ENCODE assay signal across 28 cellular contexts in genomic region chr3:170405101-170405500, GRCh38. TPM values are rescaled to one million over a fixed set of nuclear protein-coding genes. Genes with fewer than 3 reads are reported as not detected.
DNase-seq lines count a peak whose midpoint lies in the region; ATAC-seq lines count a peak whose summit lies in the region.
"Had no signal": no experiment of that assay in that cellular context is flagged by ENCODE, and none has a peak within 500 bp of the region (broad histone marks: within the 10 kb centered on the region; RNA-seq: fewer than 3 reads in every experiment).

No MANE protein-coding gene starts in this region.

- no peak overlapping the region for H4K91ac ChIP-seq in trophoblast cell (ENCODE audit: low read depth, low read length)

- H3K9me3 ChIP-seq in trophoblast cell (ENCODE audit: insufficient read depth, low read depth, low read length): no peaks in the 10 kb centered on the region
- H3K9me3 ChIP-seq: A549, BE2C, BLaER1, Caco-2 had no signal

- no peaks in the 10 kb centered on the region for H3K27me3 ChIP-seq in trophoblast cell (ENCODE audit: insufficient read depth, low read length)
- H3K27me3 ChIP-seq: BE2C; BLaER1; BLaER1 treated with 17β-estradiol and CSF1 and Interleukin-3, amounts not matched to agents 10 nM and 100 nM had no signal

- H3K9ac ChIP-seq in trophoblast cell (ENCODE audit: low read length): no peak overlapping the region
- H3K9ac ChIP-seq: BLaER1; BLaER1 treated with 17β-estradiol and CSF1 and Interleukin-3, amounts not matched to agents 10 nM and 100 nM had no signal

- H3K4me1 ChIP-seq in trophoblast cell (ENCODE audit: control insufficient read depth in 1 of 2, insufficient read depth in 2 of 2, low read length in 2 of 2): no peaks in the 10 kb centered on the region
- H3K4me1 ChIP-seq: BE2C, Caco-2 had no signal

- H3K27ac ChIP-seq in trophoblast cell (ENCODE audit: low read depth, low read length): no peak overlapping the region
- H3K27ac ChIP-seq: 22Rv1; A549; BLaER1; BLaER1 treated with 17β-estradiol and CSF1 and Interleukin-3, amounts not matched to agents 10 nM and 100 nM; C4-2B had no signal

- H3K18ac ChIP-seq in trophoblast cell (ENCODE audit: low read length): no peak overlapping the region

- H3K79me2 ChIP-seq in trophoblast cell (ENCODE audit: control insufficient read depth, insufficient read depth, low read length, poor library complexity): no peaks in the 10 kb centered on the region

- no peak for ATAC-seq in HG03565 (IDR thresholded peaks at IDR 0.05; ENCODE audit: unreplicated experiment)
- ATAC-seq: A549; CD8-positive, alpha-beta T cell had no signal

- no peak overlapping the region for H3K4ac ChIP-seq in trophoblast cell (ENCODE audit: low read depth, low read length)

- no peak overlapping the region for H3K4me3 ChIP-seq in trophoblast cell (ENCODE audit: low read depth, low read length)
- H3K4me3 ChIP-seq: A549; BLaER1; BLaER1 treated with 17β-estradiol and CSF1 and Interleukin-3, amounts not matched to agents 10 nM and 100 nM had no signal

- H2AK5ac ChIP-seq in trophoblast cell (ENCODE audit: low read length): no peak overlapping the region

- H3K23ac ChIP-seq in trophoblast cell (ENCODE audit: low read length): no peak overlapping the region

- peak; percentile 54 to 79 for DNase-seq in trophoblast cell
- DNase-seq: 8988T; ACHN; AML-193; BE2C; C1 segment of cervical spinal cord; Caco-2; Calu3; CD4-positive, alpha-beta memory T cell; CD4-positive, alpha-beta T cell; CD4-positive, CD25-positive, alpha-beta regulatory T cell; CD8-positive, alpha-beta memory T cell; CD8-positive, alpha-beta T cell; COR-L47; DMS 273 treated with DMSO at 0.1 percent for 48 hours; DMS153; DMS53; DMS79; DMS79 treated with DMSO at 0.1 percent for 48 hours; DND-41; EL had no signal

- no peaks in the 10 kb centered on the region for H3K79me1 ChIP-seq in trophoblast cell (ENCODE audit: low read length)

- no peak overlapping the region for H3K14ac ChIP-seq in trophoblast cell (ENCODE audit: low read length)

- no peak overlapping the region for H2BK120ac ChIP-seq in trophoblast cell (ENCODE audit: insufficient read depth, low read length, poor library complexity)

- H4K8ac ChIP-seq in trophoblast cell (ENCODE audit: low read depth, low read length): no peak overlapping the region

- no peak overlapping the region for H2BK12ac ChIP-seq in trophoblast cell (ENCODE audit: low read length)

- no peak overlapping the region for H4K12ac ChIP-seq in trophoblast cell (ENCODE audit: low read depth, low read length)

- H3K4me2 ChIP-seq in trophoblast cell (ENCODE audit: low read length): no peak overlapping the region
- H3K4me2 ChIP-seq: A549; BLaER1; BLaER1 treated with 17β-estradiol and CSF1 and Interleukin-3, amounts not matched to agents 10 nM and 100 nM had no signal

- no peak overlapping the region for H2BK5ac ChIP-seq in trophoblast cell (ENCODE audit: low read depth, low read length, poor library complexity)

- no peak overlapping the region for H2AFZ ChIP-seq in trophoblast cell (ENCODE audit: insufficient read depth, low read length, poor library complexity)

- H3K36me3 ChIP-seq in trophoblast cell (ENCODE audit: control insufficient read depth in 1 of 2, insufficient read depth in 2 of 2, low read length in 2 of 2): no peaks in the 10 kb centered on the region
- H3K36me3 ChIP-seq: BE2C, BLaER1 had no signal

RNA-seq across cellular contexts. Expression of gene CLDN11, which starts 13.6 kb away (rescaled TPM):
- 0.27 and 0.35 TPM in 2 replicates for polyA plus RNA-seq in trophoblast cell (2013)
- polyA plus RNA-seq: CD14-positive monocyte; CD4-positive, alpha-beta memory T cell; CD4-positive, CD25-positive, alpha-beta regulatory T cell; CD8-positive, alpha-beta memory T cell had no signal

RNA-seq across cellular contexts. Expression of gene SKIL, which starts 47.6 kb away (rescaled TPM):
- 90.2 and 92.2 TPM in 2 replicates for polyA plus RNA-seq in trophoblast cell (2013)
